Comparison of ENCODE assay signal across 8 cellular contexts in genomic region chr12:47717443-47718193, GRCh38. TPM values are rescaled to one million over a fixed set of nuclear protein-coding genes. Genes with fewer than 3 reads are reported as not detected.
DNase-seq lines count a peak whose midpoint lies in the region; ATAC-seq and TF ChIP-seq lines count a peak whose summit lies in the region.

No MANE protein-coding gene starts in this region.

- ATAC-seq in GM18511 (IDR thresholded peaks at IDR 0.05; ENCODE audit: unreplicated experiment) (no peak), GM18909 (IDR thresholded peaks at IDR 0.05; ENCODE audit: poor library complexity, unreplicated experiment) (no peak)

- peak; percentile 93 for TF ChIP-seq CTCF in LNCAP (IDR thresholded peaks at IDR 0.05)
- TF ChIP-seq CTCF in parathyroid adenoma (IDR thresholded peaks at IDR 0.05) = peak; percentile 82

- H2AFZ ChIP-seq in parathyroid adenoma = peak overlapping the region; percentile 82

- H3K36me3 ChIP-seq in SJSA1 (no peaks in the 10 kb centered on the region), parathyroid adenoma (ENCODE audit: control insufficient read depth, insufficient read depth, low read length) (no peaks in the 10 kb centered on the region)

- H3K27ac ChIP-seq in SJSA1 = peak overlapping the region; percentile 77
- H3K27ac ChIP-seq in angular gyrus (ENCODE audit: low read depth, low read length) = peak overlapping the region; percentile 88
- H3K27ac ChIP-seq in parathyroid adenoma = peak overlapping the region; percentile 64

- no peaks in the 10 kb centered on the region for H3K79me2 ChIP-seq in parathyroid adenoma

- intact Hi-C loops in cardiac septum (cut with DNase I) = loop anchor here (1.0 to 2.0 kb wide), 3 partner anchors 20 to 120 kb away; no protein-coding TSS in a partner anchor

- H3K9me3 ChIP-seq in SJSA1 (replicated peaks) = no peaks in the 10 kb centered on the region
- H3K9me3 ChIP-seq in parathyroid adenoma (ENCODE audit: control insufficient read depth, low read length) = no peaks in the 10 kb centered on the region

- H3K27me3 ChIP-seq in SJSA1 (replicated peaks) (no peaks in the 10 kb centered on the region), parathyroid adenoma (ENCODE audit: control insufficient read depth, insufficient read depth, low read length) (no peaks in the 10 kb centered on the region)

- H3K9ac ChIP-seq in parathyroid adenoma = no peak overlapping the region

- H3K4me1 ChIP-seq in SJSA1 (replicated peaks) (peaks cover 15% of the 10 kb centered on the region), parathyroid adenoma (peaks cover 33% of the 10 kb centered on the region)

- no peak overlapping the region for H3K4me2 ChIP-seq in parathyroid adenoma (ENCODE audit: low read length)

- DNase-seq in GF-D8 (lab: John Stamatoyannopoulos, UW) = peak; percentile 67
- DNase-seq in SJSA1 (ENCODE audit: low read depth in 1 of 2, low spot score in 2 of 2) = peak; percentile 79 to 83
- DNase-seq in cardiac septum (ENCODE audit: low spot score) = peak; percentile 89

- H3K4me3 ChIP-seq in SJSA1 = no peak overlapping the region
- no peak overlapping the region for H3K4me3 ChIP-seq in parathyroid adenoma (ENCODE audit: low read depth, low read length)

RNA-seq across cellular contexts. Expression of gene ENDOU, which starts 7.7 kb away (rescaled TPM):
- total RNA-seq in SJSA1 (2014; rRNA removed; shearing (Covaris generic)) = not detected in 2 replicates
- total RNA-seq in cardiac septum = 0.24 TPM

RNA-seq across cellular contexts. Expression of gene RPAP3, which starts 11.8 kb away (rescaled TPM):
- 25.7 and 27.6 TPM in 2 replicates for total RNA-seq in SJSA1 (2014; rRNA removed; shearing (Covaris generic))
- 21.0 TPM for total RNA-seq in cardiac septum

RNA-seq across cellular contexts. Expression of gene RAPGEF3, which starts 41.1 kb away (rescaled TPM):
- 0.38 and 1.1 TPM in 2 replicates for total RNA-seq in SJSA1 (2014; rRNA removed; shearing (Covaris generic))
- total RNA-seq in cardiac septum = 26.3 TPM

RNA-seq across cellular contexts. Expression of gene SLC48A1, which starts 55.4 kb away (rescaled TPM):
- 3.6 and 4.3 TPM in 2 replicates for total RNA-seq in SJSA1 (2014; rRNA removed; shearing (Covaris generic))
- 20.7 TPM for total RNA-seq in cardiac septum

Comparison
In these comparisons a context has a peak if more than half of its experiments do, and no peak if none do; other contexts are left out.
1. RNA of gene RAPGEF3, which starts 41.1 kb away (total RNA-seq): 26.3 TPM in cardiac septum (single experiment); 0.38 to 1.1 TPM in SJSA1; every median in the first group is over 10 times any median in the second.
2. Peak in every context shown above with its lines, with median percentiles within 50 percentile points of each other: DNase-seq and H3K27ac ChIP-seq.